In the genomic region with DNA sequence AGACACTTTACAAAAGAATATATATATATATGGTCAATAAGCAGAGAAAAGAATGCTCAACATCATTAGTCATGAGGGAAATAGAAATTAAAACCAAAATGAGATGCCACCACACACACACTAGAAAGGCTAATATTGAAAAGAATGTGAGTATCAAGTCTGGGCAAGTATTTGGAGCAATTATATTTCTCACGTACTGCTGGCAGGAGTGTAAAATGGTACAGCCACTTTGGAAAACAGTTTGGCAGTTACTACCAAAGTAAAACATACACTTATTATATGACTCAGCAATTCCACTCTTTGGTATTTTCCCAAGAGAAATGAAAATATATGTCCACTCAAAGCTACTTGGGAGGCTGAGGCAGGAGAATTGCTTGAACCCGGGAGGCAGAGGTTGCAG, we compare ENCODE assay signal across 22 cellular contexts. TPM values are rescaled to one million over a fixed set of nuclear protein-coding genes. Genes with fewer than 3 reads are reported as not detected.
DNase-seq lines count a peak whose midpoint lies in the region; TF ChIP-seq lines count a peak whose summit lies in the region.
"Had no signal": no experiment of that assay in that cellular context is flagged by ENCODE, and none has a peak within 500 bp of the region (broad histone marks: within the 10 kb centered on the region; RNA-seq: fewer than 3 reads in every experiment).

No MANE protein-coding gene starts in this region.

- no peaks in the 10 kb centered on the region for H3K4me1 ChIP-seq in breast epithelium
- H3K4me1 ChIP-seq: uterus had no signal

- H3K27ac ChIP-seq in breast epithelium (no peak overlapping the region), RWPE1 (peak overlapping the region; percentile 63)
- H3K27ac ChIP-seq: ovary, SJCRH30, suprapubic skin, uterus, VCaP had no signal

- H3K4me1 Mint-ChIP-seq in MCF 10A (ENCODE audit: insufficient read depth, unreplicated experiment) = peaks cover 9% of the 10 kb centered on the region

- H3K4me3 ChIP-seq in breast epithelium (no peak overlapping the region), epithelial cell of esophagus (ENCODE audit: low read length) (no peak overlapping the region)
- H3K4me3 ChIP-seq: ovary, SJCRH30, suprapubic skin, uterus had no signal

- intact Hi-C loops in MCF 10A (cut with micrococcal nuclease) = loop anchor here (1.0 kb wide), 1 partner anchor 13 kb away; no protein-coding TSS in a partner anchor
- intact Hi-C loops in breast epithelium (cut with DNase I; ENCODE audit: low total_unique reads) = no loop called here

- CTCF ChIA-PET in MCF 10A (lab: Yijun Ruan, JAX) = interaction anchor here (6.0 kb wide), 1 partner anchor 46 kb away, joined by 54 read pairs; no protein-coding TSS in a partner anchor
- CTCF ChIA-PET in RWPE1 (lab: Yijun Ruan, JAX) = interaction anchor here (0.8 kb wide), 1 partner anchor 324 kb away, joined by 3 read pairs; no protein-coding TSS in a partner anchor

- TF ChIP-seq CTCF in MCF 10A (IDR thresholded peaks at IDR 0.05; ENCODE audit: unreplicated experiment) (no peak), breast epithelium (IDR thresholded peaks at IDR 0.05) (no peak), RWPE1 (conservative IDR thresholded peaks at IDR 0.05; ENCODE audit: low read depth) (no peak), epithelial cell of esophagus (IDR thresholded peaks at IDR 0.05; ENCODE audit: insufficient read depth, low read depth, low read length, missing control alignments) (no peak), GM20000 (IDR thresholded peaks at IDR 0.05; ENCODE audit: extremely low read depth, missing control alignments) (no peak)

- H3K4me3 Mint-ChIP-seq in MCF 10A (ENCODE audit: unreplicated experiment) = no peak overlapping the region
- H3K4me3 Mint-ChIP-seq: naive thymus-derived CD8-positive, alpha-beta T cell; T-helper 17 cell had no signal

- H3K27ac Mint-ChIP-seq in MCF 10A (ENCODE audit: low read depth, unreplicated experiment) = peak overlapping the region; percentile 69
- H3K27ac Mint-ChIP-seq: naive thymus-derived CD8-positive, alpha-beta T cell; T-helper 17 cell had no signal

- H3K36me3 ChIP-seq in breast epithelium = no peaks in the 10 kb centered on the region
- H3K36me3 ChIP-seq: ovary, SJCRH30, suprapubic skin, uterus had no signal

- no peaks in the 10 kb centered on the region for H3K9me3 ChIP-seq in breast epithelium
- H3K9me3 ChIP-seq: ovary, SJCRH30, suprapubic skin, uterus had no signal

- no peaks in the 10 kb centered on the region for H3K9me3 Mint-ChIP-seq in MCF 10A (ENCODE audit: unreplicated experiment)
- H3K9me3 Mint-ChIP-seq: naive thymus-derived CD8-positive, alpha-beta T cell had no signal

- in situ Hi-C loops in KBM-7 (cut with MboI; ENCODE audit: low pct_unique_long_range_greater_than_20kb, low sequenced_read_pairs) = no loop called here

- no TSS peak for BruUV-seq in MCF 10A (replicated peaks; lab: Mats Ljungman, UMichigan)

- no peaks in the 10 kb centered on the region for H3K36me3 Mint-ChIP-seq in MCF 10A (ENCODE audit: insufficient read depth, unreplicated experiment)
- H3K36me3 Mint-ChIP-seq: naive thymus-derived CD8-positive, alpha-beta T cell had no signal

- H3K27me3 Mint-ChIP-seq in MCF 10A (ENCODE audit: insufficient read depth, unreplicated experiment) = no peaks in the 10 kb centered on the region

- peaks cover 0 to 5% of the 10 kb centered on the region in 2 donors for H3K27me3 ChIP-seq in breast epithelium
- H3K27me3 ChIP-seq: ovary, uterus had no signal

- DNase-seq in MCF 10A (ENCODE audit: unreplicated experiment) = peak; percentile 79
- no peak for DNase-seq in breast epithelium (ENCODE audit: low spot score in 2 of 2)
- peak; percentile 72 for DNase-seq in RWPE1 (ENCODE audit: low spot score)
- peak; percentile 91 for DNase-seq in epithelial cell of esophagus (ENCODE audit: low read depth)
- no peak for DNase-seq in HuH-7 (ENCODE audit: low spot score)
- no peak for DNase-seq in NCI-H187 treated with DMSO at 0.1 percent for 48 hours (lab: John Stamatoyannopoulos, UW)
- DNase-seq in GM20000 (ENCODE audit: low spot score) = no peak
- DNase-seq in KBM-7 = no peak
- DNase-seq: activated CD8-positive, alpha-beta memory T cell treated with anti-CD3 and anti-CD28 coated beads, Interleukin-2, amount 50 U/mL, for 48 hours; caudate nucleus; DND-41; head of caudate nucleus; naive thymus-derived CD8-positive, alpha-beta T cell; NCI-H1417 treated with DMSO at 0.1 percent for 48 hours; ovary; SJCRH30; T-helper 17 cell; uterus had no signal

- POLR2A ChIA-PET in MCF 10A (lab: Yijun Ruan, JAX) (interaction anchor here (0.6 to 3.0 kb wide), 6 partner anchors 12 to 99 kb away, joined by 3 to 13 read pairs (median 4); no protein-coding TSS in a partner anchor), RWPE1 (lab: Yijun Ruan, JAX; ENCODE audit: low non-redundant PET) (no interaction called here)

- no peak for TF ChIP-seq POLR2A in breast epithelium (IDR thresholded peaks at IDR 0.05)

RNA-seq across cellular contexts. Expression of gene NEUROG1, which starts 29.8 kb away (rescaled TPM):
- total RNA-seq in MCF 10A (2022) = not detected in 2 replicates
- not detected for total RNA-seq in breast epithelium
- total RNA-seq: left lobe of liver; naive thymus-derived CD8-positive, alpha-beta T cell; ovary; sciatic nerve; SJCRH30; suprapubic skin; T-helper 17 cell; uterus had no signal

RNA-seq across cellular contexts. Expression of gene TIFAB, which starts 53.8 kb away (rescaled TPM):
- total RNA-seq in MCF 10A (2022) = not detected in 2 replicates
- not detected for total RNA-seq in breast epithelium
- total RNA-seq: left lobe of liver; naive thymus-derived CD8-positive, alpha-beta T cell; SJCRH30 had no signal

RNA-seq across cellular contexts. Expression of gene DCANP1, which starts 58.8 kb away (rescaled TPM):
- total RNA-seq in MCF 10A (2022) (not detected in 2 replicates), breast epithelium (not detected)
- total RNA-seq: left lobe of liver; naive thymus-derived CD8-positive, alpha-beta T cell; sciatic nerve; SJCRH30; suprapubic skin; uterus had no signal

Comparison
In these comparisons a context has a peak if more than half of its experiments do, and no peak if none do; other contexts are left out.
1. DNase-seq: peak in MCF 10A (single experiment), RWPE1 (single experiment) and epithelial cell of esophagus (single experiment); none in breast epithelium (0 of 2), HuH-7 (single experiment), NCI-H187 treated with DMSO at 0.1 percent for 48 hours (single experiment), GM20000 (single experiment) and KBM-7 (single experiment).